Comparison of ENCODE assay signal across 32 cellular contexts in genomic region chr11:16088774-16089173, GRCh38.
"Had no signal": no experiment of that assay in that cellular context is flagged by ENCODE, and none has a peak within 500 bp of the region (broad histone marks: within the 10 kb centered on the region; RNA-seq: fewer than 3 reads in every experiment).

No MANE protein-coding gene starts in this region.

- H3K9me3 Mint-ChIP-seq: activated CD4-positive, alpha-beta memory T cell treated with anti-CD3 and anti-CD28 coated beads for 36 hours; activated CD4-positive, alpha-beta T cell treated with anti-CD3 and anti-CD28 coated beads, Interleukin-2, amount 10 ng/mL, durations not matched to agents 24 days and 14 days; activated naive CD4-positive, alpha-beta T cell treated with anti-CD3 and anti-CD28 coated beads, Interleukin-2, amount 10 ng/mL, durations not matched to agents 7 days and 5 days; activated naive CD4-positive, alpha-beta T cell treated with anti-CD3 and anti-CD28 coated beads, Interleukin-2, amount 50 U/mL, for 72 hours; activated naive CD8-positive, alpha-beta T cell treated with anti-CD3 and anti-CD28 coated beads, Interleukin-2, amount 10 ng/mL, durations not matched to agents 7 days and 5 days; activated T-helper 1 cell treated with anti-CD3 and anti-CD28 coated beads, Interleukin-12 subunit alpha, Interleukin-12 subunit beta, Interleukin-2, Interleukin-4 antibody, amounts not matched to agents 30 ng/mL and 10 ng/mL and 1 ng/mL, durations not matched to agents 14 hours and 24 hours and 36 hours; activated T-helper 2 cell treated with anti-CD3 and anti-CD28 coated beads, Interferon-gamma antibody, Interleukin-2, Interleukin-4, amounts not matched to agents 10 μg/mL and 5 μg/mL and 100 μg/mL, durations not matched to agents 14 hours and 24 hours and 36 hours; brain had no signal

- H3K27me3 Mint-ChIP-seq: activated CD4-positive, alpha-beta memory T cell treated with anti-CD3 and anti-CD28 coated beads for 36 hours; activated CD4-positive, alpha-beta T cell treated with anti-CD3 and anti-CD28 coated beads for 36 hours; activated CD4-positive, alpha-beta T cell treated with anti-CD3 and anti-CD28 coated beads, Interleukin-2, amount 10 ng/mL, durations not matched to agents 24 days and 14 days; activated CD8-positive, alpha-beta memory T cell treated with anti-CD3 and anti-CD28 coated beads, Interleukin-2, amount 10 ng/mL, durations not matched to agents 7 days and 5 days; activated naive CD4-positive, alpha-beta T cell treated with anti-CD3 and anti-CD28 coated beads, Interleukin-2, amount 10 ng/mL, durations not matched to agents 7 days and 5 days; activated naive CD8-positive, alpha-beta T cell treated with anti-CD3 and anti-CD28 coated beads, Interleukin-2, amount 10 ng/mL, durations not matched to agents 7 days and 5 days; brain had no signal

- H3K36me3 Mint-ChIP-seq: activated CD4-positive, alpha-beta memory T cell treated with anti-CD3 and anti-CD28 coated beads for 36 hours; activated CD8-positive, alpha-beta memory T cell treated with anti-CD3 and anti-CD28 coated beads, Interleukin-2, amount 10 ng/mL, durations not matched to agents 7 days and 5 days; activated naive CD4-positive, alpha-beta T cell treated with anti-CD3 and anti-CD28 coated beads, Interleukin-2, amount 10 ng/mL, durations not matched to agents 7 days and 5 days; activated naive CD4-positive, alpha-beta T cell treated with anti-CD3 and anti-CD28 coated beads, Interleukin-2, amount 50 U/mL, for 72 hours; activated naive CD8-positive, alpha-beta T cell treated with anti-CD3 and anti-CD28 coated beads, Interleukin-2, amount 10 ng/mL, durations not matched to agents 7 days and 5 days; brain had no signal

- H3K27ac ChIP-seq: ascending aorta, breast epithelium, cardiac muscle cell, colonic mucosa, epithelial cell of prostate had no signal

- H3K4me1 ChIP-seq: ascending aorta, breast epithelium, colonic mucosa had no signal

- H3K4me1 Mint-ChIP-seq: activated CD4-positive, alpha-beta T cell treated with anti-CD3 and anti-CD28 coated beads for 36 hours; activated CD4-positive, alpha-beta T cell treated with anti-CD3 and anti-CD28 coated beads, Interleukin-2, amount 10 ng/mL, durations not matched to agents 24 days and 14 days; activated CD8-positive, alpha-beta memory T cell treated with anti-CD3 and anti-CD28 coated beads, Interleukin-2, amount 10 ng/mL, durations not matched to agents 7 days and 5 days; activated naive CD4-positive, alpha-beta T cell treated with anti-CD3 and anti-CD28 coated beads, Interleukin-2, amount 10 ng/mL, durations not matched to agents 7 days and 5 days; activated naive CD8-positive, alpha-beta T cell treated with anti-CD3 and anti-CD28 coated beads, Interleukin-2, amount 10 ng/mL, durations not matched to agents 7 days and 5 days had no signal

- H3K4me3 Mint-ChIP-seq: activated CD4-positive, alpha-beta memory T cell treated with anti-CD3 and anti-CD28 coated beads for 36 hours; activated CD4-positive, alpha-beta T cell treated with anti-CD3 and anti-CD28 coated beads for 36 hours; activated CD4-positive, alpha-beta T cell treated with anti-CD3 and anti-CD28 coated beads, Interleukin-2, amount 10 ng/mL, durations not matched to agents 24 days and 14 days; activated CD8-positive, alpha-beta memory T cell treated with anti-CD3 and anti-CD28 coated beads, Interleukin-2, amount 10 ng/mL, durations not matched to agents 7 days and 5 days; activated CD8-positive, alpha-beta T cell treated with anti-CD3 and anti-CD28 coated beads, Interleukin-2, amount 10 ng/mL, durations not matched to agents 7 days and 5 days; activated naive CD4-positive, alpha-beta T cell treated with anti-CD3 and anti-CD28 coated beads, Interleukin-2, amount 10 ng/mL, durations not matched to agents 7 days and 5 days; activated naive CD8-positive, alpha-beta T cell treated with anti-CD3 and anti-CD28 coated beads, Interleukin-2, amount 10 ng/mL, durations not matched to agents 7 days and 5 days; activated T-helper 1 cell treated with anti-CD3 and anti-CD28 coated beads, Interleukin-12 subunit alpha, Interleukin-12 subunit beta, Interleukin-2, Interleukin-4 antibody, amounts not matched to agents 30 ng/mL and 10 ng/mL and 1 ng/mL, durations not matched to agents 14 hours and 24 hours and 36 hours; brain had no signal

- H3K4me3 ChIP-seq: ascending aorta, breast epithelium, cardiac muscle cell, colonic mucosa had no signal

- ATAC-seq: activated CD4-positive, alpha-beta T cell treated with anti-CD3 and anti-CD28 coated beads for 36 hours; activated CD8-positive, alpha-beta memory T cell treated with anti-CD3 and anti-CD28 coated beads, Interleukin-2, amount 10 ng/mL, durations not matched to agents 7 days and 5 days; activated CD8-positive, alpha-beta T cell treated with anti-CD3 and anti-CD28 coated beads, Interleukin-2, amount 10 ng/mL, durations not matched to agents 7 days and 5 days; activated naive CD4-positive, alpha-beta T cell treated with anti-CD3 and anti-CD28 coated beads, Interleukin-2, amount 50 U/mL, for 72 hours; esophagus mucosa had no signal

- FAIRE-seq: endometrium, endothelial cell of umbilical vein, frontal cortex had no signal

- DNase-seq: activated CD4-positive, alpha-beta memory T cell treated with anti-CD3 and anti-CD28 coated beads for 36 hours; activated CD4-positive, alpha-beta T cell treated with anti-CD3 and anti-CD28 coated beads for 36 hours; activated CD4-positive, alpha-beta T cell treated with anti-CD3 and anti-CD28 coated beads, Interleukin-2, amount 10 ng/mL, durations not matched to agents 24 days and 14 days; activated CD4-positive, CD25-positive, alpha-beta regulatory T cell; activated CD4-positive, CD25-positive, alpha-beta regulatory T cell treated with anti-CD3 and anti-CD28 coated beads, Interleukin-2, amount 50 U/mL, for 72 hours; activated CD8-positive, alpha-beta memory T cell treated with anti-CD3 and anti-CD28 coated beads, Interleukin-2, amount 10 ng/mL, durations not matched to agents 7 days and 5 days; activated CD8-positive, alpha-beta memory T cell treated with anti-CD3 and anti-CD28 coated beads, Interleukin-2, amount 50 U/mL, for 4 hours; activated CD8-positive, alpha-beta T cell treated with anti-CD3 and anti-CD28 coated beads, Interleukin-2, amount 10 ng/mL, durations not matched to agents 7 days and 5 days; activated effector memory CD4-positive, alpha-beta T cell treated with anti-CD3 and anti-CD28 coated beads, Interleukin-2, amount 50 U/mL, for 16 hours; activated naive CD4-positive, alpha-beta T cell treated with anti-CD3 and anti-CD28 coated beads, Interleukin-2, amount 10 ng/mL, durations not matched to agents 7 days and 5 days; activated naive CD8-positive, alpha-beta T cell treated with anti-CD3 and anti-CD28 coated beads, Interleukin-2, amount 10 ng/mL, durations not matched to agents 7 days and 5 days; activated T-cell treated with anti-CD3 and anti-CD28 coated beads, Interleukin-2, amount 50 U/mL, for 1 hour; activated T-cell treated with anti-CD3 and anti-CD28 coated beads, Interleukin-2, amount 50 U/mL, for 48 hours; central memory CD4-positive, alpha-beta T cell; cerebellar nuclear complex; colonic mucosa; effector CD8-positive, alpha-beta T cell; foreskin fibroblast; head of caudate nucleus; T-helper 2 cell had no signal

- H3K27ac Mint-ChIP-seq: activated CD4-positive, alpha-beta memory T cell treated with anti-CD3 and anti-CD28 coated beads for 36 hours; activated CD4-positive, alpha-beta T cell treated with anti-CD3 and anti-CD28 coated beads for 36 hours; activated CD4-positive, alpha-beta T cell treated with anti-CD3 and anti-CD28 coated beads, Interleukin-2, amount 10 ng/mL, durations not matched to agents 24 days and 14 days; activated CD8-positive, alpha-beta memory T cell treated with anti-CD3 and anti-CD28 coated beads, Interleukin-2, amount 10 ng/mL, durations not matched to agents 7 days and 5 days; activated CD8-positive, alpha-beta T cell treated with anti-CD3 and anti-CD28 coated beads, Interleukin-2, amount 10 ng/mL, durations not matched to agents 7 days and 5 days; activated naive CD4-positive, alpha-beta T cell treated with anti-CD3 and anti-CD28 coated beads, Interleukin-2, amount 10 ng/mL, durations not matched to agents 7 days and 5 days; activated naive CD4-positive, alpha-beta T cell treated with anti-CD3 and anti-CD28 coated beads, Interleukin-2, amount 50 U/mL, for 72 hours; activated naive CD8-positive, alpha-beta T cell treated with anti-CD3 and anti-CD28 coated beads, Interleukin-2, amount 10 ng/mL, durations not matched to agents 7 days and 5 days; activated T-helper 1 cell treated with anti-CD3 and anti-CD28 coated beads, Interleukin-12 subunit alpha, Interleukin-12 subunit beta, Interleukin-2, Interleukin-4 antibody, amounts not matched to agents 30 ng/mL and 10 ng/mL and 1 ng/mL, durations not matched to agents 14 hours and 24 hours and 36 hours; activated T-helper 2 cell treated with anti-CD3 and anti-CD28 coated beads, Interferon-gamma antibody, Interleukin-2, Interleukin-4, amounts not matched to agents 10 μg/mL and 5 μg/mL and 100 μg/mL, durations not matched to agents 14 hours and 24 hours and 36 hours; brain had no signal

- H3K36me3 ChIP-seq: ascending aorta, breast epithelium, cardiac muscle cell, colonic mucosa had no signal

- H3K27me3 ChIP-seq: ascending aorta, breast epithelium, cardiac muscle cell, colonic mucosa had no signal

- H3K9me3 ChIP-seq: ascending aorta, breast epithelium, colonic mucosa had no signal
